8 cellular contexts compared by ENCODE assay signal in genomic region chr17:8155341-8156173, GRCh38. TPM values are rescaled to one million over a fixed set of nuclear protein-coding genes. Genes with fewer than 3 reads are reported as not detected.
DNase-seq lines count a peak whose midpoint lies in the region; ATAC-seq and TF ChIP-seq lines count a peak whose summit lies in the region.

No MANE protein-coding gene starts in this region.

- H3K4me1 Mint-ChIP-seq in endothelial cell (ENCODE audit: unreplicated experiment) (peaks cover 37% of the 10 kb centered on the region), mesothelial cell of epicardium (peaks cover 28% of the 10 kb centered on the region)

- H3K36me3 ChIP-seq in GM06990 (ENCODE audit: control insufficient read depth, insufficient read depth, low read length) (peaks cover 2% of the 10 kb centered on the region; the same call in 1 of the 2 replicates), SU-DHL-6 (ENCODE audit: low read length) (no peaks in the 10 kb centered on the region), right atrium auricular region (peaks cover 29% of the 10 kb centered on the region)

- H3K9me3 Mint-ChIP-seq in endothelial cell (ENCODE audit: unreplicated experiment) (no peaks in the 10 kb centered on the region), mesothelial cell of epicardium (no peaks in the 10 kb centered on the region)

- H2AFZ ChIP-seq in SU-DHL-6 (ENCODE audit: low read depth, low read length, severe bottlenecking): peak overlapping the region; percentile 21

- peak overlapping the region; percentile 80 for H3K4me2 ChIP-seq in SU-DHL-6 (ENCODE audit: low read depth, low read length, poor library complexity, severe bottlenecking)

- TF ChIP-seq CTCF in GM06990 (IDR thresholded peaks at IDR 0.05; ENCODE audit: insufficient read depth, low read length, poor library complexity, severe bottlenecking): no peak
- no peak for TF ChIP-seq CTCF in SU-DHL-6 (IDR thresholded peaks at IDR 0.05; ENCODE audit: insufficient read depth, low read length, poor library complexity, severe bottlenecking)
- TF ChIP-seq CTCF in right atrium auricular region (IDR thresholded peaks at IDR 0.05): no peak
- no peak for TF ChIP-seq CTCF in endothelial cell (IDR thresholded peaks at IDR 0.05; ENCODE audit: unreplicated experiment)
- TF ChIP-seq CTCF in mesothelial cell of epicardium (IDR thresholded peaks at IDR 0.05; ENCODE audit: unreplicated experiment): no peak

- H3K27me3 ChIP-seq in GM06990 (replicated peaks; ENCODE audit: control insufficient read depth, insufficient read depth, low read length): no peaks in the 10 kb centered on the region
- H3K27me3 ChIP-seq in SU-DHL-6 (ENCODE audit: low read length): no peaks in the 10 kb centered on the region
- H3K27me3 ChIP-seq in right atrium auricular region: no peaks in the 10 kb centered on the region

- H3K36me3 Mint-ChIP-seq in endothelial cell (ENCODE audit: low read depth, unreplicated experiment): peaks cover 6% of the 10 kb centered on the region
- H3K36me3 Mint-ChIP-seq in mesothelial cell of epicardium: no peaks in the 10 kb centered on the region

- no peaks in the 10 kb centered on the region for H4K20me1 ChIP-seq in SU-DHL-6 (ENCODE audit: low read depth, low read length)

- H3K27me3 Mint-ChIP-seq in endothelial cell (ENCODE audit: unreplicated experiment) (peaks cover 27% of the 10 kb centered on the region), mesothelial cell of epicardium (ENCODE audit: low read depth) (no peaks in the 10 kb centered on the region)

- no peaks in the 10 kb centered on the region for H3K9me2 ChIP-seq in SU-DHL-6 (replicated peaks; ENCODE audit: insufficient read depth, low read length)

- H3K9me3 ChIP-seq in SU-DHL-6 (ENCODE audit: insufficient read depth, low read length): no peaks in the 10 kb centered on the region
- H3K9me3 ChIP-seq in right atrium auricular region: no peaks in the 10 kb centered on the region

- H3K4me3 Mint-ChIP-seq in endothelial cell (ENCODE audit: unreplicated experiment) (no peak overlapping the region), mesothelial cell of epicardium (no peak overlapping the region)

- peak overlapping the region; percentile 59 for H3K9ac ChIP-seq in SU-DHL-6 (ENCODE audit: low read length)

- peaks cover 8% of the 10 kb centered on the region; the same call in 1 of the 2 replicates for H3K79me2 ChIP-seq in SU-DHL-6 (ENCODE audit: insufficient read depth, low read length)

- H3K4me3 ChIP-seq in GM06990 (replicated peaks; ENCODE audit: low read depth, low read length): peak overlapping the region; percentile 62
- peak overlapping the region; percentile 61 for H3K4me3 ChIP-seq in SU-DHL-6 (ENCODE audit: insufficient read depth, low read length, poor library complexity, severe bottlenecking)
- H3K4me3 ChIP-seq in right atrium auricular region: peak overlapping the region; percentile 83 to 95
- peak overlapping the region; percentile 62 for H3K4me3 ChIP-seq in skeletal muscle cell (ENCODE audit: low read depth, low read length)

- H3K27ac Mint-ChIP-seq in endothelial cell (ENCODE audit: unreplicated experiment): no peak overlapping the region
- no peak overlapping the region for H3K27ac Mint-ChIP-seq in mesothelial cell of epicardium

- H3F3A ChIP-seq in SU-DHL-6 (ENCODE audit: insufficient read depth): peaks cover 15% of the 10 kb centered on the region; the same call in 1 of the 2 replicates

- no peak for DNase-seq in GM06990 (ENCODE audit: extremely low read depth, insufficient read length)
- no peak for DNase-seq in right atrium auricular region (ENCODE audit: low spot score)
- no peak for DNase-seq in skeletal muscle cell (ENCODE audit: low read depth)
- DNase-seq in endothelial cell (ENCODE audit: low spot score): no peak
- DNase-seq in mesothelial cell of epicardium (ENCODE audit: low spot score in 2 of 2, unreplicated experiment in 2 of 2): no peak

- H3K27ac ChIP-seq in SU-DHL-6 (ENCODE audit: low read depth, low read length) (no peak overlapping the region), right atrium auricular region (peak overlapping the region; percentile 100)

- peaks cover 0 to 43% of the 10 kb centered on the region in 2 donors for H3K4me1 ChIP-seq in right atrium auricular region

- ATAC-seq in HG03095 (IDR thresholded peaks at IDR 0.05; ENCODE audit: unreplicated experiment): no peak
- ATAC-seq in HG03432 (IDR thresholded peaks at IDR 0.05; ENCODE audit: unreplicated experiment): no peak

RNA-seq across cellular contexts. Expression of gene PER1, which starts 3.4 kb away (rescaled TPM):
- 10 to 100 TPM; 59.4 to 75.0 TPM for total RNA-seq in right atrium auricular region
- 30.0 TPM for total RNA-seq in endothelial cell (ENCODE audit: unreplicated experiment)
- total RNA-seq in mesothelial cell of epicardium: 55.2 to 70.2 TPM (median 58.0 TPM) in 3 replicates

RNA-seq across cellular contexts. Expression of gene VAMP2, which starts 7.2 kb away (rescaled TPM):
- total RNA-seq in right atrium auricular region (10 to 100 TPM; 27.4 to 39.7 TPM), endothelial cell (ENCODE audit: unreplicated experiment) (19.8 TPM), mesothelial cell of epicardium (51.3 to 55.3 TPM (median 54.8 TPM) in 3 replicates)

RNA-seq across cellular contexts. Expression of gene TMEM107, which starts 20.6 kb away (rescaled TPM):
- 10 to 100 TPM in 1 of 2 donors, 1 to 10 TPM in 1; 7.3 to 11.0 TPM for total RNA-seq in right atrium auricular region
- 14.6 TPM for total RNA-seq in endothelial cell (ENCODE audit: unreplicated experiment)
- 22.0 to 23.2 TPM (median 22.6 TPM) in 3 replicates for total RNA-seq in mesothelial cell of epicardium

RNA-seq across cellular contexts. Expression of gene HES7, which starts 31.7 kb away (rescaled TPM):
- not detected for total RNA-seq in right atrium auricular region
- total RNA-seq in endothelial cell (ENCODE audit: unreplicated experiment): 3.3 TPM
- total RNA-seq in mesothelial cell of epicardium: 0.45 to 0.75 TPM (median 0.66 TPM) in 3 replicates

RNA-seq across cellular contexts. Expression of gene BORCS6, which starts 34.4 kb away (rescaled TPM):
- total RNA-seq in right atrium auricular region (10 to 100 TPM; 10.2 to 10.8 TPM), endothelial cell (ENCODE audit: unreplicated experiment) (9.7 TPM), mesothelial cell of epicardium (2.7 to 3.1 TPM (median 3.0 TPM) in 3 replicates)
